1 cellular context compared by ENCODE assay signal in genomic region chr9:21592063-21592338, GRCh38.
TF ChIP-seq lines count a peak whose summit lies in the region.

No MANE protein-coding gene starts in this region.

TF ChIP-seq in SK-N-SH treated with all-trans-retinoic acid at 6 μM for 48 hours, 23 proteins besides CTCF, POLR2A, EP300 and RAD21 (continued from another document):
- no peak for TF ChIP-seq TSHZ2 (CRISPR knock-in tag; IDR thresholded peaks at IDR 0.05)
- TF ChIP-seq RARB (CRISPR knock-in tag; IDR thresholded peaks at IDR 0.05) = no peak
- TF ChIP-seq CREB5 (CRISPR knock-in tag; IDR thresholded peaks at IDR 0.05; ENCODE audit: low read depth) = no peak
- no peak for TF ChIP-seq ISL1 (CRISPR knock-in tag; IDR thresholded peaks at IDR 0.05)
- TF ChIP-seq SNAI2 (CRISPR knock-in tag; IDR thresholded peaks at IDR 0.05) = no peak
- TF ChIP-seq ZNF565 (CRISPR knock-in tag; conservative IDR thresholded peaks at IDR 0.05; ENCODE audit: low read depth) = no peak
- TF ChIP-seq ZNF8 (CRISPR knock-in tag; IDR thresholded peaks at IDR 0.05) = no peak
- TF ChIP-seq ZNF70 (CRISPR knock-in tag; IDR thresholded peaks at IDR 0.05) = no peak
- no peak for TF ChIP-seq CSDC2 (CRISPR knock-in tag; IDR thresholded peaks at IDR 0.05)
- no peak for TF ChIP-seq TCF4 (CRISPR knock-in tag; IDR thresholded peaks at IDR 0.05; ENCODE audit: borderline replicate concordance)
- TF ChIP-seq BACH2 (CRISPR knock-in tag; IDR thresholded peaks at IDR 0.05; ENCODE audit: borderline replicate concordance) = no peak
- no peak for TF ChIP-seq TOX (CRISPR knock-in tag; IDR thresholded peaks at IDR 0.05; ENCODE audit: borderline replicate concordance)
